In genomic region chr7:33922820-33923219, GRCh38 we compare ENCODE assay signal across 33 cellular contexts. TPM values are rescaled to one million over a fixed set of nuclear protein-coding genes. Genes with fewer than 3 reads are reported as not detected.
DNase-seq lines count a peak whose midpoint lies in the region; ATAC-seq and TF ChIP-seq lines count a peak whose summit lies in the region.
"Had no signal": no experiment of that assay in that cellular context is flagged by ENCODE, and none has a peak within 500 bp of the region (broad histone marks: within the 10 kb centered on the region; RNA-seq: fewer than 3 reads in every experiment).

No MANE protein-coding gene starts in this region.

- no peak overlapping the region for H2AFZ ChIP-seq in OCI-LY7 (ENCODE audit: low read length)

- no peak overlapping the region for H3K27ac ChIP-seq in BLaER1
- peak overlapping the region; percentile 67 for H3K27ac ChIP-seq in subcutaneous abdominal adipose tissue (ENCODE audit: low read depth, low read length)
- H3K27ac ChIP-seq in OCI-LY7 (ENCODE audit: low read depth, low read length, poor library complexity, severe bottlenecking) = no peak overlapping the region
- H3K27ac ChIP-seq: heart left ventricle, lower lobe of right lung, spleen, VCaP had no signal

- no peak for TF ChIP-seq CTCF in mucosa of descending colon (IDR thresholded peaks at IDR 0.05)
- no peak for TF ChIP-seq CTCF in OCI-LY7 (conservative IDR thresholded peaks at IDR 0.05; ENCODE audit: low read length)
- no peak for TF ChIP-seq CTCF in mesothelial cell of epicardium (IDR thresholded peaks at IDR 0.05; ENCODE audit: unreplicated experiment)

- no peaks in the 10 kb centered on the region for H3K36me3 Mint-ChIP-seq in mesothelial cell of epicardium
- H3K36me3 Mint-ChIP-seq: activated naive CD4-positive, alpha-beta T cell treated with anti-CD3 and anti-CD28 coated beads, Interleukin-2, amount 50 U/mL, for 72 hours; CD4-positive, CD25-positive, alpha-beta regulatory T cell had no signal

- 0 out of 2 replicates have a peak overlapping the region, but pooled peaks have one; percentile 73 for H3K4me2 ChIP-seq in BLaER1
- no peak overlapping the region for H3K4me2 ChIP-seq in OCI-LY7 (ENCODE audit: low read length)

- no TSS peak for BruUV-seq in OCI-LY7 (replicated peaks; lab: Mats Ljungman, UMichigan)

- peaks cover 25% of the 10 kb centered on the region for H3K27me3 Mint-ChIP-seq in mesothelial cell of epicardium (ENCODE audit: low read depth)

- H3K9me3 ChIP-seq in BLaER1 (no peaks in the 10 kb centered on the region), mucosa of descending colon (no peaks in the 10 kb centered on the region), subcutaneous abdominal adipose tissue (ENCODE audit: control insufficient read depth in 5 of 5, low read length in 5 of 5) (no peaks in the 10 kb centered on the region), OCI-LY7 (ENCODE audit: low read length) (no peaks in the 10 kb centered on the region)
- H3K9me3 ChIP-seq: heart left ventricle, lower lobe of right lung, spleen had no signal

- H3K4me1 ChIP-seq in BLaER1 (peaks cover 42% of the 10 kb centered on the region), mucosa of descending colon (ENCODE audit: low read depth) (no peaks in the 10 kb centered on the region), subcutaneous abdominal adipose tissue (ENCODE audit: control insufficient read depth in 5 of 5, insufficient read depth in 5 of 5, low read length in 5 of 5) (peaks cover 9 to 50% (median 35%) of the 10 kb centered on the region in 5 donors), OCI-LY7 (ENCODE audit: insufficient read depth, low read length, poor library complexity, severe bottlenecking) (no peaks in the 10 kb centered on the region)
- H3K4me1 ChIP-seq: lower lobe of right lung, spleen had no signal

- H3K27me3 ChIP-seq in BLaER1 (no peaks in the 10 kb centered on the region), subcutaneous abdominal adipose tissue (ENCODE audit: control insufficient read depth in 5 of 5, insufficient read depth in 4 of 5, low read length in 5 of 5) (no peaks in the 10 kb centered on the region)
- H3K27me3 ChIP-seq: spleen had no signal

- H3K9me2 ChIP-seq in OCI-LY7 (ENCODE audit: insufficient read depth, low read length) = no peaks in the 10 kb centered on the region

- intact Hi-C loops in mucosa of descending colon (cut with DNase I, micrococcal nuclease) (no loop called here), OCI-LY7 (cut with micrococcal nuclease; ENCODE audit: unreplicated experiment) (no loop called here)

- H4K20me1 ChIP-seq in BLaER1 (no peaks in the 10 kb centered on the region), OCI-LY7 (ENCODE audit: insufficient read depth, low read length) (no peaks in the 10 kb centered on the region)

- H3K79me2 ChIP-seq in OCI-LY7 (ENCODE audit: insufficient read depth, low read depth, low read length) = no peaks in the 10 kb centered on the region

- ATAC-seq in mucosa of descending colon (peak; percentile 33), SK-N-SH treated with all-trans-retinoic acid at 6 μM for 48 hours (no peak)
- ATAC-seq: activated naive CD4-positive, alpha-beta T cell treated with anti-CD3 and anti-CD28 coated beads, Interleukin-2, amount 50 U/mL, for 72 hours; HepG2; PC-3 had no signal

- no peaks in the 10 kb centered on the region for H3K36me3 ChIP-seq in BLaER1
- H3K36me3 ChIP-seq in mucosa of descending colon (ENCODE audit: low read depth) = no peaks in the 10 kb centered on the region
- no peaks in the 10 kb centered on the region for H3K36me3 ChIP-seq in subcutaneous abdominal adipose tissue (ENCODE audit: control insufficient read depth in 5 of 5, insufficient read depth in 5 of 5, low read length in 5 of 5)
- no peaks in the 10 kb centered on the region for H3K36me3 ChIP-seq in OCI-LY7 (ENCODE audit: insufficient read depth, low read length)
- H3K36me3 ChIP-seq: heart left ventricle, lower lobe of right lung, spleen had no signal

- H3K4me1 Mint-ChIP-seq in mesothelial cell of epicardium = no peaks in the 10 kb centered on the region
- H3K4me1 Mint-ChIP-seq: CD4-positive, CD25-positive, alpha-beta regulatory T cell; nephron had no signal

- CTCF ChIA-PET in OCI-LY7 (lab: Charles Lee; ENCODE audit: unreplicated experiment) = no interaction called here

- H3K27ac Mint-ChIP-seq in mesothelial cell of epicardium = no peak overlapping the region
- H3K27ac Mint-ChIP-seq: activated naive CD4-positive, alpha-beta T cell treated with anti-CD3 and anti-CD28 coated beads, Interleukin-2, amount 50 U/mL, for 72 hours; CD4-positive, CD25-positive, alpha-beta regulatory T cell; nephron; stimulated activated naive CD8-positive, alpha-beta T cell treated with anti-CD3 and anti-CD28 coated beads, Interleukin-15, Interleukin-2, amounts not matched to agents 100 ng/mL and 50 ng/mL, for 24 hours had no signal

- DNase-seq in fibroblast of peridontal ligament (ENCODE audit: extremely low read depth) = peak; percentile 45
- no peak for DNase-seq in mucosa of descending colon
- DNase-seq in OCI-LY7 (ENCODE audit: low spot score) = no peak
- DNase-seq in NCI-H82 (lab: John Stamatoyannopoulos, UW) = no peak
- no peak for DNase-seq in mesothelial cell of epicardium (ENCODE audit: low spot score in 2 of 2, unreplicated experiment in 2 of 2)
- DNase-seq: activated CD4-positive, alpha-beta T cell treated with anti-CD3 and anti-CD28 coated beads for 48 hours; activated CD8-positive, alpha-beta memory T cell treated with anti-CD3 and anti-CD28 coated beads for 24 hours; activated T-cell treated with anti-CD3 and anti-CD28 coated beads for 4 hours; anterior cingulate cortex; CD4-positive, CD25-positive, alpha-beta regulatory T cell; DMS79 treated with DMSO at 0.1 percent for 48 hours; effector CD8-positive, alpha-beta T cell; foreskin fibroblast; GF-D8; HCEC 1CT; heart left ventricle; lower lobe of right lung; NCI-H1930; NCI-H2171 treated with DMSO at 0.1 percent for 48 hours; NCI-H510A treated with DMSO at 0.1 percent for 48 hours; PC-3; spleen; stimulated activated CD4-positive, alpha-beta T cell treated with anti-CD3 and anti-CD28 coated beads, Interleukin-2, amount 100 ng/mL, for 24 hours; trophoblast cell had no signal

- H3K9ac ChIP-seq in BLaER1 (no peak overlapping the region), subcutaneous abdominal adipose tissue (ENCODE audit: low read length in 5 of 5) (peak overlapping the region in 1 of 5 donors; percentile 16)

- H3K9me3 Mint-ChIP-seq in mesothelial cell of epicardium = no peaks in the 10 kb centered on the region
- H3K9me3 Mint-ChIP-seq: activated naive CD4-positive, alpha-beta T cell treated with anti-CD3 and anti-CD28 coated beads, Interleukin-2, amount 50 U/mL, for 72 hours; nephron; stimulated activated naive CD8-positive, alpha-beta T cell treated with anti-CD3 and anti-CD28 coated beads, Interleukin-15, Interleukin-2, amounts not matched to agents 100 ng/mL and 50 ng/mL, for 24 hours had no signal

- no peak overlapping the region for H3K4me3 ChIP-seq in BLaER1
- H3K4me3 ChIP-seq in mucosa of descending colon = no peak overlapping the region
- no peak overlapping the region for H3K4me3 ChIP-seq in subcutaneous abdominal adipose tissue (ENCODE audit: low read depth in 1 of 5, low read length in 5 of 5)
- H3K4me3 ChIP-seq in OCI-LY7 (ENCODE audit: low read depth, low read length, poor library complexity, severe bottlenecking) = no peak overlapping the region
- H3K4me3 ChIP-seq: coronary artery, heart left ventricle, lower lobe of right lung, spleen had no signal

- H3K4me3 Mint-ChIP-seq in mesothelial cell of epicardium = no peak overlapping the region
- H3K4me3 Mint-ChIP-seq: CD4-positive, CD25-positive, alpha-beta regulatory T cell; nephron; stimulated activated naive CD8-positive, alpha-beta T cell treated with anti-CD3 and anti-CD28 coated beads, Interleukin-15, Interleukin-2, amounts not matched to agents 100 ng/mL and 50 ng/mL, for 24 hours had no signal

- POLR2A ChIA-PET in OCI-LY7 (lab: Charles Lee) = interaction anchor here (0.6 kb wide), 1 partner anchor 100 kb away, joined by 3 read pairs; no protein-coding TSS in a partner anchor

TF ChIP-seq in SK-N-SH treated with all-trans-retinoic acid at 6 μM for 48 hours, 23 proteins besides CTCF, POLR2A, EP300 and RAD21:
- TF ChIP-seq PATZ1 (CRISPR knock-in tag; IDR thresholded peaks at IDR 0.05; ENCODE audit: borderline replicate concordance) (no peak), TCF4 (CRISPR knock-in tag; IDR thresholded peaks at IDR 0.05; ENCODE audit: borderline replicate concordance) (no peak), ZNF565 (CRISPR knock-in tag; conservative IDR thresholded peaks at IDR 0.05; ENCODE audit: low read depth) (no peak), ZNF8 (CRISPR knock-in tag; IDR thresholded peaks at IDR 0.05) (no peak), ESRRG (CRISPR knock-in tag; IDR thresholded peaks at IDR 0.05) (no peak), ISL1 (CRISPR knock-in tag; IDR thresholded peaks at IDR 0.05) (no peak), ZNF70 (CRISPR knock-in tag; IDR thresholded peaks at IDR 0.05) (no peak), ARNTL (CRISPR knock-in tag; IDR thresholded peaks at IDR 0.05; ENCODE audit: borderline replicate concordance, low read depth) (no peak), PPARA (CRISPR knock-in tag; IDR thresholded peaks at IDR 0.05; ENCODE audit: borderline replicate concordance) (no peak), BACH2 (CRISPR knock-in tag; IDR thresholded peaks at IDR 0.05; ENCODE audit: borderline replicate concordance) (no peak)

RNA-seq across cellular contexts. Expression of gene BMPER, which starts 17.5 kb away (rescaled TPM):
- total RNA-seq in mucosa of descending colon (1 to 10 TPM; 1.3 to 2.0 (median 1.4) TPM), OCI-LY7 (2022) (not detected in 2 replicates), mesothelial cell of epicardium (1.7 to 3.0 TPM (median 2.1 TPM) in 3 replicates)
- total RNA-seq in OCI-LY7 (2014; rRNA removed; shearing (Covaris generic)) = not detected in 2 replicates
- total RNA-seq: activated naive CD4-positive, alpha-beta T cell treated with anti-CD3 and anti-CD28 coated beads, Interleukin-2, amount 50 U/mL, for 72 hours; CD4-positive, CD25-positive, alpha-beta regulatory T cell; HepG2 had no signal
